Comparison of ENCODE assay signal across 9 cellular contexts in the genomic region with DNA sequence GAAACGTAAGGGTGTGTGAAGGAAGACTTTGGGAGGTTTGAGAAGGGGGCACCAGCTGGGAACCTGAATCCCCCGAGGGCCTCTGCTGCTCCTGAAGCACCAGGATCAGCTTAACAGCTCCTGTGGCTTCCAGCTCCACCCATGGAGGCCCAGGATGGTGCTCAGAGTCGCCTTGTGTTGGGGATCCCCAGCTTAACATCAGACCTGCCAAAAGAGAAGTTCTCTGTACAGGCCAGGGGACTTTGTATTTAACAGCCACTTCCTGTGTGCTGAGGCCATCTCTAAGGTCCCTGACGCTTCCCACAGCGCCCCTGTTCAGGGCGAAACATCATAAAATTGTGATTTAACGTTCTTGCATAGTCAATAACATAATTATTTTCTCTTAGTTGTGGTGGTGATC.
DNase-seq lines count a peak whose midpoint lies in the region; ATAC-seq and TF ChIP-seq lines count a peak whose summit lies in the region.
"Had no signal": no experiment of that assay in that cellular context is flagged by ENCODE, and none has a peak within 500 bp of the region (broad histone marks: within the 10 kb centered on the region; RNA-seq: fewer than 3 reads in every experiment).

No MANE protein-coding gene starts in this region.

- no peak for TF ChIP-seq POLR2A in breast epithelium (IDR thresholded peaks at IDR 0.05)
- no peak for TF ChIP-seq POLR2A in gastroesophageal sphincter (IDR thresholded peaks at IDR 0.05)

- peaks cover 8% of the 10 kb centered on the region; the same call in 1 of the 2 replicates for H3K4me1 ChIP-seq in GM23338 (ENCODE audit: insufficient read depth)
- H3K4me1 ChIP-seq in breast epithelium: no peaks in the 10 kb centered on the region
- peaks cover 0 to 47% (median 3%) of the 10 kb centered on the region in 3 donors for H3K4me1 ChIP-seq in gastroesophageal sphincter
- H3K4me1 ChIP-seq: uterus had no signal

- H3K4me1 Mint-ChIP-seq in GM23338 (peaks cover 8% of the 10 kb centered on the region; the same call in 2 of the 3 replicates), nephron progenitor cell (peaks cover 59% of the 10 kb centered on the region)

- 0 out of 2 replicates have a peak, but pooled peaks cover 3% of the 10 kb centered on the region for H3K36me3 ChIP-seq in GM23338 (ENCODE audit: insufficient read depth)
- no peaks in the 10 kb centered on the region for H3K36me3 ChIP-seq in breast epithelium
- H3K36me3 ChIP-seq in gastroesophageal sphincter: peaks cover 0 to 12% of the 10 kb centered on the region in 2 donors
- H3K36me3 ChIP-seq: uterus had no signal

- H3K4me2 ChIP-seq in GM23338: no peak overlapping the region

- H3K4me3 ChIP-seq in GM23338 (no peak overlapping the region), breast epithelium (no peak overlapping the region), gastroesophageal sphincter (no peak overlapping the region)
- H3K4me3 ChIP-seq: uterus had no signal

- H3K9me3 ChIP-seq in breast epithelium: peaks cover 0 to 3% of the 10 kb centered on the region in 2 donors
- H3K9me3 ChIP-seq in gastroesophageal sphincter: peaks cover 0 to 4% (median 0%) of the 10 kb centered on the region in 3 donors
- H3K9me3 ChIP-seq: uterus had no signal

- H3K9me3 Mint-ChIP-seq in GM23338: no peaks in the 10 kb centered on the region
- H3K9me3 Mint-ChIP-seq in nephron progenitor cell: peaks cover 7% of the 10 kb centered on the region

- H3K79me2 ChIP-seq in GM23338 (replicated peaks; ENCODE audit: insufficient read depth): peaks cover 55% of the 10 kb centered on the region

- peaks cover 23% of the 10 kb centered on the region for H4K20me1 ChIP-seq in GM23338 (replicated peaks; ENCODE audit: insufficient read depth)

- H3K27me3 Mint-ChIP-seq in GM23338 (ENCODE audit: insufficient read depth, low read depth, poor library complexity) (peaks cover 1% of the 10 kb centered on the region), nephron progenitor cell (ENCODE audit: low read depth, poor library complexity) (no peaks in the 10 kb centered on the region)

- H3K36me3 Mint-ChIP-seq in GM23338 (ENCODE audit: low read depth) (peaks cover 14% of the 10 kb centered on the region), nephron progenitor cell (ENCODE audit: low read depth) (peaks cover 46% of the 10 kb centered on the region)

- TF ChIP-seq CTCF in GM23338 (conservative IDR thresholded peaks at IDR 0.05; ENCODE audit: low read depth in 2 of 2) (no peak), nephron progenitor cell (IDR thresholded peaks at IDR 0.05) (no peak), breast epithelium (IDR thresholded peaks at IDR 0.05) (no peak), gastroesophageal sphincter (IDR thresholded peaks at IDR 0.05) (no peak)

- WGBS in gastroesophageal sphincter (ENCODE audit: low coverage in 1 of 2), 2 donors: 60 to 87% methylated on average over 3 to 4 of the region's 7 CpGs

- TF ChIP-seq EP300 in gastroesophageal sphincter (IDR thresholded peaks at IDR 0.05): no peak

- H3K9me2 ChIP-seq in GM23338 (ENCODE audit: insufficient read depth): peaks cover 3% of the 10 kb centered on the region; the same call in 1 of the 2 replicates

- 0 out of 2 replicates have a peak overlapping the region, but pooled peaks have one; percentile 66 for H3K27ac ChIP-seq in GM23338 (ENCODE audit: low read depth)
- no peak overlapping the region for H3K27ac ChIP-seq in breast epithelium
- no peak overlapping the region for H3K27ac ChIP-seq in gastroesophageal sphincter
- H3K27ac ChIP-seq: uterus had no signal

- H3K27ac Mint-ChIP-seq in GM23338 (no peak overlapping the region), nephron progenitor cell (peak overlapping the region; percentile 77)

- intact Hi-C loops in breast epithelium (cut with DNase I; ENCODE audit: low total_unique reads): no loop called here

- H3K27me3 ChIP-seq in GM23338 (ENCODE audit: insufficient read depth): no peaks in the 10 kb centered on the region
- H3K27me3 ChIP-seq in breast epithelium: no peaks in the 10 kb centered on the region
- H3K27me3 ChIP-seq in gastroesophageal sphincter: no peaks in the 10 kb centered on the region
- H3K27me3 ChIP-seq: uterus had no signal

- H2AFZ ChIP-seq in GM23338: no peak overlapping the region

- H3K4me3 Mint-ChIP-seq in GM23338 (no peak overlapping the region), nephron progenitor cell (no peak overlapping the region)

- ATAC-seq in GM18868 (IDR thresholded peaks at IDR 0.05; ENCODE audit: unreplicated experiment): peak; percentile 96
- peak; percentile 51 for ATAC-seq in GM23338
- no peak for ATAC-seq in gastroesophageal sphincter

- no peaks in the 10 kb centered on the region for H3F3A ChIP-seq in GM23338 (replicated peaks; ENCODE audit: low read depth)

- DNase-seq in GM23338 (ENCODE audit: low spot score): no peak
- DNase-seq in MV-4-11 (lab: John Stamatoyannopoulos, UW): peak; percentile 24
- no peak for DNase-seq in nephron progenitor cell
- DNase-seq in breast epithelium (ENCODE audit: low spot score in 2 of 2): no peak
- no peak for DNase-seq in iPS-NIHi11 (ENCODE audit: low spot score)
- DNase-seq: retina, uterus had no signal

TF ChIP-seq in GM23338, 12 proteins besides CTCF, POLR2A, EP300 and RAD21 (continues in another document):
- TF ChIP-seq POLR2AphosphoS5 (IDR thresholded peaks at IDR 0.05; ENCODE audit: low read depth) (no peak), NANOG (IDR thresholded peaks at IDR 0.05; ENCODE audit: borderline replicate concordance) (no peak), STAT1 (IDR thresholded peaks at IDR 0.05; ENCODE audit: unreplicated experiment) (no peak), ZNF462 (CRISPR knock-in tag; IDR thresholded peaks at IDR 0.05) (no peak), CREB1 (CRISPR knock-in tag; IDR thresholded peaks at IDR 0.05; ENCODE audit: low read depth) (no peak), ZNF114 (CRISPR knock-in tag; IDR thresholded peaks at IDR 0.05) (no peak)
- TF ChIP-seq, protein P1, sequence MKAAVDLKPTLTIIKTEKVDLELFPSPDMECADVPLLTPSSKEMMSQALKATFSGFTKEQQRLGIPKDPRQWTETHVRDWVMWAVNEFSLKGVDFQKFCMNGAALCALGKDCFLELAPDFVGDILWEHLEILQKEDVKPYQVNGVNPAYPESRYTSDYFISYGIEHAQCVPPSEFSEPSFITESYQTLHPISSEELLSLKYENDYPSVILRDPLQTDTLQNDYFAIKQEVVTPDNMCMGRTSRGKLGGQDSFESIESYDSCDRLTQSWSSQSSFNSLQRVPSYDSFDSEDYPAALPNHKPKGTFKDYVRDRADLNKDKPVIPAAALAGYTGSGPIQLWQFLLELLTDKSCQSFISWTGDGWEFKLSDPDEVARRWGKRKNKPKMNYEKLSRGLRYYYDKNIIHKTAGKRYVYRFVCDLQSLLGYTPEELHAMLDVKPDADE (IDR thresholded peaks at IDR 0.05): no peak
